Comparison of ENCODE assay signal across 8 cellular contexts in the genomic region with DNA sequence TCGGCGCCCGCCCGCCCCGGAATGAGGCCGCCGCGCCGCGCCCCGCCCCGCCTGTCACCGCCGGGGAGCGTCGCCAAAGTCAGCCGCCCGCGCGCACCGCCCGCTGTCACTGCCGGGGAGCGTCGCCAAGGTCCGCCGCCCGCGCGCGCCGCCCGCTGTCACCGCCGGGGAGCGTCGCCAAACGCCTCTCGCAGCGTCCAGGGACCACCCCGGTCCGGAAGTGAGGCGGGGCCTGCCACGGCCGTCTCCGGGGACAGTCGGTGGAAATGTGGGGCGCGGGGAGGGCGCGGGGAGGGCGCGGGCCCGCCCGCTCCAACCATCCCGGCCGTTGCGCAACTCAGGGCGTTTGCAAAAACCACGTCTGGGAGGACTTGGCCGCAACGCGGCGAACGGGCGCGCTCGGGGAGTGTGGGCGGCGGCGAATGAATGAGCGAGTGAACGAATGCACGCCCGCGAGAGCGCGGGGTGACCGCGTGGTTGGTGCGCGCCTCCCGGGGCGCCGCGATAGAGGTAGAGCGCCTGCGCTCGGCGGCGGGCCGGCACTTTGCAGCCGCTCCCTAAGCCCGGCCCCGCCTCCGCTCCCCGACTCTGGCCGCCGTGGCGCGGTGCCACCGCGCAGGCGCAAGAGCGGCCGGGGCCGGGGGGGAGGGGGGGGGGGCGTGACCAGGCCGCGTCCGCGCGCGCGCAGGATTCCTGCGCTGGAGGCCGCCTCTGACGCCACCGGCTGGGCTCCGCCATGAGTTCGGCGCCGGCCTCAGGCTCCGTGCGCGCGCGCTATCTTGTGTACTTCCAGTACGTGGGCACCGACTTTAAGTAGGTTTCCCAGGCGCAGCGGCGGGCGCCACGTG. TPM values are rescaled to one million over a fixed set of nuclear protein-coding genes. Genes with fewer than 3 reads are reported as not detected.
DNase-seq lines count a peak whose midpoint lies in the region; ATAC-seq, FAIRE-seq and TF ChIP-seq lines count a peak whose summit lies in the region.

A gene with protein sequence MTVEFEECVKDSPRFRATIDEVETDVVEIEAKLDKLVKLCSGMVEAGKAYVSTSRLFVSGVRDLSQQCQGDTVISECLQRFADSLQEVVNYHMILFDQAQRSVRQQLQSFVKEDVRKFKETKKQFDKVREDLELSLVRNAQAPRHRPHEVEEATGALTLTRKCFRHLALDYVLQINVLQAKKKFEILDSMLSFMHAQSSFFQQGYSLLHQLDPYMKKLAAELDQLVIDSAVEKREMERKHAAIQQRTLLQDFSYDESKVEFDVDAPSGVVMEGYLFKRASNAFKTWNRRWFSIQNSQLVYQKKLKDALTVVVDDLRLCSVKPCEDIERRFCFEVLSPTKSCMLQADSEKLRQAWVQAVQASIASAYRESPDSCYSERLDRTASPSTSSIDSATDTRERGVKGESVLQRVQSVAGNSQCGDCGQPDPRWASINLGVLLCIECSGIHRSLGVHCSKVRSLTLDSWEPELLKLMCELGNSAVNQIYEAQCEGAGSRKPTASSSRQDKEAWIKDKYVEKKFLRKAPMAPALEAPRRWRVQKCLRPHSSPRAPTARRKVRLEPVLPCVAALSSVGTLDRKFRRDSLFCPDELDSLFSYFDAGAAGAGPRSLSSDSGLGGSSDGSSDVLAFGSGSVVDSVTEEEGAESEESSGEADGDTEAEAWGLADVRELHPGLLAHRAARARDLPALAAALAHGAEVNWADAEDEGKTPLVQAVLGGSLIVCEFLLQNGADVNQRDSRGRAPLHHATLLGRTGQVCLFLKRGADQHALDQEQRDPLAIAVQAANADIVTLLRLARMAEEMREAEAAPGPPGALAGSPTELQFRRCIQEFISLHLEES (minus strand): TSS at position 23 of the 848 bp plus-strand sequence. CDS start 115 bp downstream, outside the sequence.
A gene with protein sequence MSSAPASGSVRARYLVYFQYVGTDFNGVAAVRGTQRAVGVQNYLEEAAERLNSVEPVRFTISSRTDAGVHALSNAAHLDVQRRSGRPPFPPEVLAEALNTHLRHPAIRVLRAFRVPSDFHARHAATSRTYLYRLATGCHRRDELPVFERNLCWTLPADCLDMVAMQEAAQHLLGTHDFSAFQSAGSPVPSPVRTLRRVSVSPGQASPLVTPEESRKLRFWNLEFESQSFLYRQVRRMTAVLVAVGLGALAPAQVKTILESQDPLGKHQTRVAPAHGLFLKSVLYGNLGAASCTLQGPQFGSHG (plus strand): TSS at position 690 of the 848 bp plus-strand sequence. CDS start 47 bp downstream, at position 737.

- TF ChIP-seq CTCF in OCI-LY1 (IDR thresholded peaks at IDR 0.05; ENCODE audit: low read length) = no peak
- no peak for TF ChIP-seq CTCF in endothelial cell of umbilical vein (IDR thresholded peaks at IDR 0.05; ENCODE audit: extremely low read depth in 1 of 2, insufficient read depth in 1 of 2, low read depth in 1 of 2, low read length in 2 of 2)

- H3K9ac ChIP-seq in OCI-LY1 (ENCODE audit: low read length) (peak within 1 kb of the TSS; percentile 93), endothelial cell of umbilical vein (replicated peaks; ENCODE audit: extremely low read depth, insufficient read depth, low read length) (peak within 1 kb of the TSS; percentile 73)

- CTCF ChIA-PET in endothelial cell of umbilical vein (lab: Charles Lee) = no interaction called here

- peak; percentile 71 for FAIRE-seq in endothelial cell of umbilical vein (lab: Jason Lieb, UNC)

- no peaks in the 10 kb centered on the region for H3K9me1 ChIP-seq in endothelial cell of umbilical vein (replicated peaks; ENCODE audit: control insufficient read depth, extremely low read depth, insufficient read depth, low read length)

- BruUV-seq in endothelial cell of umbilical vein (replicated peaks; lab: Mats Ljungman, UMichigan) = no TSS peak

- intact Hi-C loops in endothelial cell of umbilical vein (cut with micrococcal nuclease) = loop anchor here (1.0 to 5.0 kb wide), 5 partner anchors 17 to 186 kb away; partner anchors contain the start of genes AURKAIP1, CPTP, INTS11 and UBE2J2

- H3K27me3 ChIP-seq in OCI-LY1 (ENCODE audit: insufficient read depth, low read length) (no peaks in the 10 kb centered on the region), endothelial cell of umbilical vein (ENCODE audit: control insufficient read depth in 2 of 2, insufficient read depth in 2 of 2, low read length in 2 of 2) (no peaks in the 10 kb centered on the region), mononuclear cell (ENCODE audit: insufficient read depth, low read length) (no peaks in the 10 kb centered on the region)

- TF ChIP-seq POLR2A in endothelial cell of umbilical vein (IDR thresholded peaks at IDR 0.05; ENCODE audit: low read depth, low read length) = peak; percentile 44

- no peaks in the 10 kb centered on the region for H3K9me3 ChIP-seq in OCI-LY1 (ENCODE audit: low read length)
- no peaks in the 10 kb centered on the region for H3K9me3 ChIP-seq in endothelial cell of umbilical vein (replicated peaks; ENCODE audit: control insufficient read depth, insufficient read depth, low read length)
- H3K9me3 ChIP-seq in mononuclear cell (ENCODE audit: low read depth, low read length) = no peaks in the 10 kb centered on the region

- H3K27ac ChIP-seq in OCI-LY1 (ENCODE audit: low read depth, low read length, poor library complexity, severe bottlenecking) = peak within 1 kb of the TSS; percentile 79
- H3K27ac ChIP-seq in endothelial cell of umbilical vein (ENCODE audit: insufficient read depth, low read depth, low read length) = peak within 1 kb of the TSS; percentile 65

- H3K36me3 ChIP-seq in OCI-LY1 (ENCODE audit: insufficient read depth, low read length) (peaks cover 29% of the 10 kb centered on the region; the same call in 1 of the 2 replicates), endothelial cell of umbilical vein (ENCODE audit: control insufficient read depth in 2 of 2, extremely low read depth in 1 of 2, insufficient read depth in 2 of 2, low read length in 2 of 2) (peaks cover 0 to 22% of the 10 kb centered on the region in 2 experiments)

- H3K4me3 ChIP-seq in OCI-LY1 (ENCODE audit: low read depth, low read length, poor library complexity, severe bottlenecking) (peak within 1 kb of the TSS; percentile 90), endothelial cell of umbilical vein (replicated peaks in 1 of 3; ENCODE audit: insufficient read depth in 1 of 3, low read depth in 1 of 3, low read length in 3 of 3) (peak within 1 kb of the TSS; percentile 56 to 94 (median 66)), mononuclear cell (ENCODE audit: low read length) (peak within 1 kb of the TSS; percentile 62)

- no peaks in the 10 kb centered on the region for H3K79me2 ChIP-seq in OCI-LY1 (ENCODE audit: insufficient read depth, low read length)
- no peaks in the 10 kb centered on the region for H3K79me2 ChIP-seq in endothelial cell of umbilical vein (ENCODE audit: control insufficient read depth, insufficient read depth, low read length)

- H4K20me1 ChIP-seq in OCI-LY1 (ENCODE audit: insufficient read depth, low read length) (no peaks in the 10 kb centered on the region), endothelial cell of umbilical vein (replicated peaks; ENCODE audit: control insufficient read depth, extremely low read depth, insufficient read depth, low read length) (no peaks in the 10 kb centered on the region)

- dilution Hi-C loops in endothelial cell of umbilical vein (cut with MboI; ENCODE audit: extremely low pct_ligation_motif_present, low sequenced_read_pairs) = no loop called here

- ATAC-seq in GM21367 (IDR thresholded peaks at IDR 0.05; ENCODE audit: unreplicated experiment) = peak; percentile 43

- H3K9me2 ChIP-seq in OCI-LY1 (ENCODE audit: low read depth, low read length) = no peaks in the 10 kb centered on the region

- no peaks in the 10 kb centered on the region for H3F3A ChIP-seq in OCI-LY1 (ENCODE audit: insufficient read depth, low read length)

- H3K4me2 ChIP-seq in OCI-LY1 (ENCODE audit: low read length) = peak within 1 kb of the TSS; percentile 97
- H3K4me2 ChIP-seq in endothelial cell of umbilical vein (ENCODE audit: insufficient read depth, low read length) = peak within 1 kb of the TSS; percentile 45

- POLR2A ChIA-PET in endothelial cell of umbilical vein (lab: Charles Lee) = no interaction called here

- peaks cover 37% of the 10 kb centered on the region for H3K4me1 ChIP-seq in OCI-LY1 (ENCODE audit: insufficient read depth, low read length, severe bottlenecking)
- peaks cover 15% of the 10 kb centered on the region for H3K4me1 ChIP-seq in endothelial cell of umbilical vein (ENCODE audit: control insufficient read depth, extremely low read depth, insufficient read depth, low read length)
- H3K4me1 ChIP-seq in mononuclear cell (ENCODE audit: insufficient read depth, low read length) = peaks cover 47% of the 10 kb centered on the region

- H2AFZ ChIP-seq in OCI-LY1 (ENCODE audit: low read length) (no peak within 1 kb of the TSS), endothelial cell of umbilical vein (ENCODE audit: low read depth, low read length) (peak within 1 kb of the TSS; percentile 68)

- DNase-seq in COLO668 (lab: John Stamatoyannopoulos, UW; ENCODE audit: unreplicated experiment) (peak; percentile 100), HUDEP-2 (lab: John Stamatoyannopoulos, UW; ENCODE audit: unreplicated experiment in 76 of 76) (peak in 74 of 76 experiments; percentile 18 to 92 (median 84)), endothelial cell of umbilical vein (ENCODE audit: low read depth, low spot score) (peak; percentile 80)
- DNase-seq in activated CD8-positive, alpha-beta memory T cell treated with anti-CD3 and anti-CD28 coated beads, Interleukin-2, amount 50 U/mL, for 4 hours = peak; percentile 87
- peak; percentile 81 to 86 for DNase-seq in stimulated activated CD8-positive, alpha-beta memory T cell treated with anti-CD3 and anti-CD28 coated beads, Interleukin-2, amount 100 ng/mL, for 48 hours (ENCODE audit: low read depth in 2 of 2)

RNA-seq across cellular contexts. Expression of the first gene that starts in this region (rescaled TPM):
- total RNA-seq in endothelial cell of umbilical vein (39.0 and 43.0 TPM in 2 replicates), mononuclear cell (16.8 TPM)
- polyA plus RNA-seq in endothelial cell of umbilical vein = 27.8 and 41.3 TPM in 2 replicates
- 6.7 and 11.6 TPM in 2 replicates for polyA plus RNA-seq in endothelial cell of umbilical vein (2011; cell fraction: cytosol; rRNA removed)
- polyA plus RNA-seq in endothelial cell of umbilical vein (2011; cell fraction: nucleus; rRNA removed) = 306 and 358 TPM in 2 replicates
- 25.5 and 29.9 TPM in 2 replicates for polyA plus RNA-seq in endothelial cell of umbilical vein (2012)
- polyA minus RNA-seq in endothelial cell of umbilical vein = 22.8 and 26.4 TPM in 2 replicates
- polyA minus RNA-seq in endothelial cell of umbilical vein (2011; cell fraction: cytosol; rRNA and poly(A)+ RNA removed) = 29.8 TPM
- polyA minus RNA-seq in endothelial cell of umbilical vein (2011; cell fraction: nucleus; rRNA and poly(A)+ RNA removed) = 33.4 and 58.9 TPM in 2 replicates

RNA-seq across cellular contexts. Expression of the second gene that starts in this region (rescaled TPM):
- 16.6 and 18.8 TPM in 2 replicates for total RNA-seq in endothelial cell of umbilical vein
- polyA plus RNA-seq in endothelial cell of umbilical vein = 27.3 and 45.9 TPM in 2 replicates
- polyA plus RNA-seq in endothelial cell of umbilical vein (2011; cell fraction: cytosol; rRNA removed) = 13.4 and 21.1 TPM in 2 replicates
- polyA plus RNA-seq in endothelial cell of umbilical vein (2011; cell fraction: nucleus; rRNA removed) = 13.4 and 13.7 TPM in 2 replicates
- polyA plus RNA-seq in endothelial cell of umbilical vein (2012) = 8.9 and 10.7 TPM in 2 replicates
- 5.5 and 8.0 TPM in 2 replicates for polyA minus RNA-seq in endothelial cell of umbilical vein
- 22.0 TPM for polyA minus RNA-seq in endothelial cell of umbilical vein (2011; cell fraction: cytosol; rRNA and poly(A)+ RNA removed)
- polyA minus RNA-seq in endothelial cell of umbilical vein (2011; cell fraction: nucleus; rRNA and poly(A)+ RNA removed) = 3.8 and 7.8 TPM in 2 replicates
- total RNA-seq in mononuclear cell = 12.6 TPM

Comparison
In these comparisons a context has a peak if more than half of its experiments do, and no peak if none do; other contexts are left out.
1. Peak in every context shown above with its lines: DNase-seq, ATAC-seq, H3K4me3 ChIP-seq and H3K27ac ChIP-seq.